15 cellular contexts compared by ENCODE assay signal in the genomic region with DNA sequence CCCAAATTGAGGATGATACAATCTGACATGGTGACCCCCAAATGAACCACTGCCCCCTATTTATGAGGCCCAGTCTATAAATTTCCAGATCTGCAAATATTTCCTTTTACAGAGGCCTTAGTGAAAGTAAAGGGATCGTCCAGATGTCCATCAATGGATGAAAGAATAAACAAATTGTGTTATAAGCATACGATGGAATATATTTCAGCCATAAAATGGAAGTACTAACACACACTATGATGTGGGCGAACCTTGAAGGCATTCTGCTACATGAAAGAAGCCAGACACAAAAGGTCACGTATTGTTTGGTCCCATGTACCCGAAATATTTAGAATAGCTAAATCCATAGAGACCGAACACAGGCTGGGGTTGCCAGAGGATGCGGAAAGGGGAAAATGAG. TPM values are rescaled to one million over a fixed set of nuclear protein-coding genes. Genes with fewer than 3 reads are reported as not detected.
A peak's percentile ranks its signal among the peaks of the same experiment; 100 is the strongest.
DNase-seq lines count a peak whose midpoint lies in the region; FAIRE-seq and TF ChIP-seq lines count a peak whose summit lies in the region.
"Had no signal": no experiment of that assay in that cellular context is flagged by ENCODE, and none has a peak within 500 bp of the region (broad histone marks: within the 10 kb centered on the region; RNA-seq: fewer than 3 reads in every experiment).

No MANE protein-coding gene starts in this region.

- intact Hi-C loops in dorsolateral prefrontal cortex (cut with DNase I): loop anchor here (1.0 to 5.0 kb wide), 3 partner anchors 34 to 50 kb away; partner anchors contain the start of gene ITPKB (in 1 of the 2)

- FAIRE-seq in small intestine (lab: Jason Lieb, UNC): no peak
- FAIRE-seq: GM12878, GM18507, H54 had no signal

- H3K4me2 ChIP-seq in neural progenitor cell: no peak overlapping the region
- H3K4me2 ChIP-seq: BLaER1 treated with 17β-estradiol and CSF1 and Interleukin-3, amounts not matched to agents 10 nM and 100 nM had no signal

- peaks cover 9% of the 10 kb centered on the region for H3K27me3 Mint-ChIP-seq in neural progenitor cell (ENCODE audit: insufficient read depth, low read depth)
- H3K27me3 Mint-ChIP-seq in endothelial cell (ENCODE audit: unreplicated experiment): peaks cover 2% of the 10 kb centered on the region

- no peaks in the 10 kb centered on the region for H3K9me3 Mint-ChIP-seq in neural progenitor cell
- H3K9me3 Mint-ChIP-seq in endothelial cell (ENCODE audit: unreplicated experiment): no peaks in the 10 kb centered on the region
- H3K9me3 Mint-ChIP-seq: CD4-positive, CD25-positive, alpha-beta regulatory T cell had no signal

- H3K27ac Mint-ChIP-seq in neural progenitor cell: no peak overlapping the region
- no peak overlapping the region for H3K27ac Mint-ChIP-seq in endothelial cell (ENCODE audit: unreplicated experiment)
- H3K27ac Mint-ChIP-seq: CD4-positive, CD25-positive, alpha-beta regulatory T cell had no signal

- H3K4me1 Mint-ChIP-seq in neural progenitor cell (peaks cover 26% of the 10 kb centered on the region), endothelial cell (ENCODE audit: unreplicated experiment) (peaks cover 15% of the 10 kb centered on the region)

- TF ChIP-seq CTCF in dorsolateral prefrontal cortex (IDR thresholded peaks at IDR 0.05 in 54 of 56, conservative IDR thresholded peaks at IDR 0.05 in 2 of 56; ENCODE audit: low read depth in 1 of 56, partially characterized antibody in 56 of 56) (no peak), neural progenitor cell (IDR thresholded peaks at IDR 0.05) (no peak), endothelial cell (IDR thresholded peaks at IDR 0.05; ENCODE audit: unreplicated experiment) (no peak)

- H3K79me2 ChIP-seq in neural progenitor cell (ENCODE audit: low read depth): no peaks in the 10 kb centered on the region

- no peaks in the 10 kb centered on the region for H4K20me1 ChIP-seq in neural progenitor cell (ENCODE audit: low read depth)
- H4K20me1 ChIP-seq: BLaER1 treated with 17β-estradiol and CSF1 and Interleukin-3, amounts not matched to agents 10 nM and 100 nM had no signal

- H3K9me3 ChIP-seq in muscle layer of colon (ENCODE audit: low read length) (no peaks in the 10 kb centered on the region), stomach smooth muscle (ENCODE audit: control insufficient read depth in 2 of 2, low read length in 2 of 2) (no peaks in the 10 kb centered on the region), small intestine (ENCODE audit: control insufficient read depth, low read depth) (no peaks in the 10 kb centered on the region), neural progenitor cell (ENCODE audit: low read depth) (no peaks in the 10 kb centered on the region)
- H3K9me3 ChIP-seq: BLaER1 treated with 17β-estradiol and CSF1 and Interleukin-3, amounts not matched to agents 10 nM and 100 nM had no signal

- 82 to 91% (median 91%) methylated on average over 7 of the region's 7 CpGs for WGBS in small intestine, 3 donors

- H3K4me3 ChIP-seq in dorsolateral prefrontal cortex (peak overlapping the region in 6 of 59 donors; percentile 2 to 35 (median 12)), muscle layer of colon (ENCODE audit: low read depth in 1 of 2, low read length in 2 of 2) (no peak overlapping the region), stomach smooth muscle (ENCODE audit: low read length in 2 of 2) (peak overlapping the region in 1 of 2 donors; percentile 24), small intestine (ENCODE audit: low read depth in 1 of 2, low read length in 2 of 2) (no peak overlapping the region), neural progenitor cell (no peak overlapping the region)
- H3K4me3 ChIP-seq: BLaER1 treated with 17β-estradiol and CSF1 and Interleukin-3, amounts not matched to agents 10 nM and 100 nM; GM12878 had no signal

- peaks cover 50% of the 10 kb centered on the region for H3K4me1 ChIP-seq in muscle layer of colon (ENCODE audit: insufficient read depth, low read length)
- peaks cover 28% of the 10 kb centered on the region for H3K4me1 ChIP-seq in stomach smooth muscle (ENCODE audit: control insufficient read depth, insufficient read depth, low read length)
- H3K4me1 ChIP-seq in small intestine (ENCODE audit: control insufficient read depth in 2 of 2, insufficient read depth in 1 of 2, low read depth in 1 of 2, low read length in 1 of 2): no peaks in the 10 kb centered on the region
- peaks cover 11% of the 10 kb centered on the region for H3K4me1 ChIP-seq in neural progenitor cell
- H3K4me1 ChIP-seq: BLaER1 treated with 17β-estradiol and CSF1 and Interleukin-3, amounts not matched to agents 10 nM and 100 nM had no signal

- H3K36me3 Mint-ChIP-seq in neural progenitor cell: no peaks in the 10 kb centered on the region
- H3K36me3 Mint-ChIP-seq in endothelial cell (ENCODE audit: low read depth, unreplicated experiment): peaks cover 4% of the 10 kb centered on the region
- H3K36me3 Mint-ChIP-seq: CD4-positive, CD25-positive, alpha-beta regulatory T cell had no signal

- peak overlapping the region in 54 of 59 donors; percentile 12 to 97 (median 78) for H3K27ac ChIP-seq in dorsolateral prefrontal cortex
- H3K27ac ChIP-seq in muscle layer of colon (ENCODE audit: low read depth, low read length): peak overlapping the region; percentile 45
- peak overlapping the region; percentile 74 for H3K27ac ChIP-seq in stomach smooth muscle (ENCODE audit: low read length)
- no peak overlapping the region for H3K27ac ChIP-seq in small intestine (ENCODE audit: low read depth in 1 of 2, low read length in 1 of 2)
- H3K27ac ChIP-seq in neural progenitor cell: no peak overlapping the region
- H3K27ac ChIP-seq: BLaER1 treated with 17β-estradiol and CSF1 and Interleukin-3, amounts not matched to agents 10 nM and 100 nM had no signal

- no peaks in the 10 kb centered on the region for H3K36me3 ChIP-seq in muscle layer of colon (ENCODE audit: insufficient read depth, low read length)
- no peaks in the 10 kb centered on the region for H3K36me3 ChIP-seq in stomach smooth muscle (ENCODE audit: control insufficient read depth in 2 of 2, insufficient read depth in 2 of 2, low read length in 2 of 2)
- H3K36me3 ChIP-seq in small intestine (ENCODE audit: control insufficient read depth in 2 of 2, insufficient read depth in 2 of 2, low read length in 2 of 2): no peaks in the 10 kb centered on the region
- H3K36me3 ChIP-seq in neural progenitor cell: no peaks in the 10 kb centered on the region
- H3K36me3 ChIP-seq: BLaER1 treated with 17β-estradiol and CSF1 and Interleukin-3, amounts not matched to agents 10 nM and 100 nM had no signal

- no peak overlapping the region for H3K9ac ChIP-seq in muscle layer of colon (ENCODE audit: low read length)
- no peak overlapping the region for H3K9ac ChIP-seq in stomach smooth muscle (ENCODE audit: low read length in 2 of 2)
- no peak overlapping the region for H3K9ac ChIP-seq in neural progenitor cell
- H3K9ac ChIP-seq: BLaER1 treated with 17β-estradiol and CSF1 and Interleukin-3, amounts not matched to agents 10 nM and 100 nM had no signal

- H3K4me3 Mint-ChIP-seq in neural progenitor cell: no peak overlapping the region
- no peak overlapping the region for H3K4me3 Mint-ChIP-seq in endothelial cell (ENCODE audit: unreplicated experiment)
- H3K4me3 Mint-ChIP-seq: CD4-positive, CD25-positive, alpha-beta regulatory T cell had no signal

- no peak overlapping the region for H2AFZ ChIP-seq in neural progenitor cell (replicated peaks)

- H3K27me3 ChIP-seq in dorsolateral prefrontal cortex (no peaks in the 10 kb centered on the region), muscle layer of colon (ENCODE audit: control insufficient read depth in 1 of 2, insufficient read depth in 2 of 2, low read length in 2 of 2) (no peaks in the 10 kb centered on the region), stomach smooth muscle (ENCODE audit: control insufficient read depth in 1 of 2, insufficient read depth in 2 of 2, low read length in 2 of 2) (no peaks in the 10 kb centered on the region), small intestine (ENCODE audit: control insufficient read depth in 2 of 2, insufficient read depth in 2 of 2, low read length in 2 of 2) (no peaks in the 10 kb centered on the region), neural progenitor cell (no peaks in the 10 kb centered on the region)
- H3K27me3 ChIP-seq: BLaER1 treated with 17β-estradiol and CSF1 and Interleukin-3, amounts not matched to agents 10 nM and 100 nM had no signal

- DNase-seq in dorsolateral prefrontal cortex: no peak
- no peak for DNase-seq in small intestine
- DNase-seq in neural progenitor cell (ENCODE audit: low spot score): no peak
- no peak for DNase-seq in endothelial cell (ENCODE audit: low spot score)
- DNase-seq in DMS79 (lab: John Stamatoyannopoulos, UW): no peak
- DNase-seq: ACHN; Calu3; CD4-positive, CD25-positive, alpha-beta regulatory T cell; DMS 273 treated with DMSO at 0.1 percent for 48 hours had no signal

- H3F3A ChIP-seq in neural progenitor cell (ENCODE audit: low read depth): peaks cover 6% of the 10 kb centered on the region

RNA-seq across cellular contexts. Expression of gene ITPKB, which starts 48.6 kb away (rescaled TPM):
- total RNA-seq in dorsolateral prefrontal cortex (100 to 1,000 TPM in 108 of 120 experiments, 10 to 100 TPM in 12; 68.5 to 431 (median 142) TPM), neural progenitor cell (ENCODE audit: low replicate concordance) (1.6 and 4.5 TPM in 2 replicates), endothelial cell (ENCODE audit: unreplicated experiment) (144 TPM)
- 1 to 10 TPM; 1.8 to 9.6 (median 3.0) TPM for polyA plus RNA-seq in small intestine

Comparison
In these comparisons a context has a peak if more than half of its experiments do, and no peak if none do; other contexts are left out.
1. H3K27ac ChIP-seq: peak in dorsolateral prefrontal cortex (54 of 59), muscle layer of colon (single experiment) and stomach smooth muscle (single experiment); none in small intestine (0 of 2) and neural progenitor cell (single experiment).
2. RNA of gene ITPKB, which starts 48.6 kb away (total RNA-seq): 144 TPM in endothelial cell (single experiment) and 68.5 to 431 TPM in dorsolateral prefrontal cortex; 1.6 to 4.5 TPM in neural progenitor cell; every median in the first group is over 10 times any median in the second.